ENCODE assay signal across 17 cellular contexts in genomic region chrX:110004970-110005369, GRCh38. TPM values are rescaled to one million over a fixed set of nuclear protein-coding genes. Genes with fewer than 3 reads are reported as not detected.
A peak's percentile ranks its signal among the peaks of the same experiment; 100 is the strongest.
DNase-seq lines count a peak whose midpoint lies in the region; ATAC-seq and TF ChIP-seq lines count a peak whose summit lies in the region.
"Had no signal": no experiment of that assay in that cellular context is flagged by ENCODE, and none has a peak within 500 bp of the region (broad histone marks: within the 10 kb centered on the region; RNA-seq: fewer than 3 reads in every experiment).

No MANE protein-coding gene starts in this region.

- H3K79me2 ChIP-seq in PC-3 (ENCODE audit: low read length): peaks cover 49% of the 10 kb centered on the region

- TF ChIP-seq POLR2A in upper lobe of left lung (IDR thresholded peaks at IDR 0.05): no peak
- TF ChIP-seq POLR2A in body of pancreas (IDR thresholded peaks at IDR 0.05): no peak

- H3K36me3 ChIP-seq in PC-3 (ENCODE audit: low read depth, low read length): no peaks in the 10 kb centered on the region
- no peaks in the 10 kb centered on the region for H3K36me3 ChIP-seq in muscle layer of duodenum (ENCODE audit: control insufficient read depth in 1 of 2, insufficient read depth in 2 of 2, low read length in 2 of 2)
- no peaks in the 10 kb centered on the region for H3K36me3 ChIP-seq in upper lobe of left lung
- no peaks in the 10 kb centered on the region for H3K36me3 ChIP-seq in body of pancreas (replicated peaks in 1 of 2; ENCODE audit: insufficient read depth in 1 of 2, low read depth in 2 of 2)
- H3K36me3 ChIP-seq: right lobe of liver had no signal

- TF ChIP-seq CTCF in PC-3 (conservative IDR thresholded peaks at IDR 0.05; ENCODE audit: low read depth, low read length) (no peak), upper lobe of left lung (IDR thresholded peaks at IDR 0.05) (no peak), body of pancreas (IDR thresholded peaks at IDR 0.05) (no peak)

- H3K9me2 ChIP-seq in PC-3 (replicated peaks; ENCODE audit: low read length): no peaks in the 10 kb centered on the region

- intact Hi-C loops in right cardiac atrium (cut with DNase I) (no loop called here), cardiac septum (cut with DNase I) (loop anchor here (5.0 to 10.0 kb wide), 3 partner anchors 93 to 290 kb away; no protein-coding TSS in a partner anchor), PC-3 (cut with micrococcal nuclease) (loop anchor here (1.0 to 10.0 kb wide), 4 partner anchors 22 to 410 kb away; no protein-coding TSS in a partner anchor), body of pancreas (cut with DNase I) (no loop called here)

- ATAC-seq in right cardiac atrium (no peak), PC-3 (no peak), upper lobe of left lung (ENCODE audit: low FRiP score in 2 of 2) (no peak), body of pancreas (no peak), HG02938 (IDR thresholded peaks at IDR 0.05; ENCODE audit: unreplicated experiment) (no peak)
- ATAC-seq: activated T-cell treated with anti-CD3 and anti-CD28 coated beads, Interleukin-2, amount 50 U/mL, for 4 hours; T-helper 17 cell had no signal

- WGBS in right cardiac atrium: 52% methylated on average over 1 of the region's 1 CpG
- 63 to 75% methylated on average over 1 of the region's 1 CpG for WGBS in upper lobe of left lung, 2 donors
- 27 to 33% methylated on average over 1 of the region's 1 CpG for WGBS in body of pancreas, 2 donors

- H3K4me1 ChIP-seq in right cardiac atrium (ENCODE audit: control insufficient read depth, insufficient read depth, low read length) (peaks cover 6% of the 10 kb centered on the region), PC-3 (ENCODE audit: insufficient read depth, low read length) (peaks cover 31% of the 10 kb centered on the region), muscle layer of duodenum (ENCODE audit: control insufficient read depth in 1 of 2, insufficient read depth in 2 of 2, low read length in 2 of 2) (peaks cover 6 to 13% of the 10 kb centered on the region in 2 donors), upper lobe of left lung (peaks cover 4 to 31% (median 9%) of the 10 kb centered on the region in 4 donors), body of pancreas (peaks cover 44% of the 10 kb centered on the region)

- CTCF ChIA-PET in PC-3 (lab: Charles Lee): interaction anchor here (1.7 kb wide), 1 partner anchor 21 kb away, joined by 5 read pairs; no protein-coding TSS in a partner anchor

- no peaks in the 10 kb centered on the region for H3F3A ChIP-seq in PC-3 (ENCODE audit: low read length, unreplicated experiment)

- no peaks in the 10 kb centered on the region for H3K9me3 ChIP-seq in right cardiac atrium (ENCODE audit: control insufficient read depth, low read length)
- H3K9me3 ChIP-seq in PC-3 (ENCODE audit: low read length): no peaks in the 10 kb centered on the region
- H3K9me3 ChIP-seq in muscle layer of duodenum (ENCODE audit: control insufficient read depth in 1 of 2, low read length in 2 of 2): no peaks in the 10 kb centered on the region
- peaks cover 0 to 5% (median 0%) of the 10 kb centered on the region in 4 donors for H3K9me3 ChIP-seq in upper lobe of left lung
- no peaks in the 10 kb centered on the region for H3K9me3 ChIP-seq in body of pancreas
- H3K9me3 ChIP-seq: right lobe of liver had no signal

- H3K9ac ChIP-seq in PC-3 (ENCODE audit: low read length): no peak overlapping the region

- H4K20me1 ChIP-seq in PC-3 (ENCODE audit: low read length): no peaks in the 10 kb centered on the region

- H2AFZ ChIP-seq in PC-3 (ENCODE audit: low read length): no peak overlapping the region

- no peak for TF ChIP-seq EP300 in upper lobe of left lung (IDR thresholded peaks at IDR 0.05)

- H3K4me3 ChIP-seq in right cardiac atrium (ENCODE audit: low read length) (peak overlapping the region; percentile 42), PC-3 (ENCODE audit: low read length) (peak overlapping the region; percentile 92; the same call in 1 of the 2 replicates), muscle layer of duodenum (ENCODE audit: low read depth in 1 of 2, low read length in 2 of 2) (peak overlapping the region; percentile 33 to 59), upper lobe of left lung (peak overlapping the region in 3 of 4 donors; percentile 60 to 76 (median 66)), body of pancreas (no peak overlapping the region)
- H3K4me3 ChIP-seq: right lobe of liver had no signal

- BruUV-seq in PC-3 (replicated peaks; lab: Mats Ljungman, UMichigan): no TSS peak

- H3K27ac ChIP-seq in right cardiac atrium (ENCODE audit: low read length) (no peak overlapping the region), PC-3 (ENCODE audit: low read length) (no peak overlapping the region), muscle layer of duodenum (ENCODE audit: low read length) (peak overlapping the region; percentile 16), upper lobe of left lung (peak overlapping the region in 1 of 4 donors; percentile 95), body of pancreas (no peak overlapping the region)
- H3K27ac ChIP-seq: right lobe of liver had no signal

- DNase-seq in right cardiac atrium (no peak), cardiac septum (ENCODE audit: low spot score) (no peak), PC-3 (no peak), upper lobe of left lung (no peak), body of pancreas (no peak), D341Med (ENCODE audit: low spot score) (no peak)
- DNase-seq: activated CD4-positive, alpha-beta T cell treated with anti-CD3 and anti-CD28 coated beads for 48 hours; activated T-cell treated with anti-CD3 and anti-CD28 coated beads, Interleukin-2, amount 50 U/mL, for 4 hours; H9; IMR-90; NCI-H1436 treated with DMSO at 0.1 percent for 48 hours; NCI-H524 treated with DMSO at 0.1 percent for 48 hours; stimulated activated naive CD4-positive, alpha-beta T cell; T-helper 17 cell had no signal

- POLR2A ChIA-PET in PC-3 (lab: Charles Lee; ENCODE audit: unreplicated experiment): no interaction called here

- peak overlapping the region; percentile 98 for H3K4me2 ChIP-seq in PC-3 (ENCODE audit: low read length)

- H3K27me3 ChIP-seq in right cardiac atrium (ENCODE audit: control insufficient read depth, insufficient read depth): no peaks in the 10 kb centered on the region
- H3K27me3 ChIP-seq in PC-3 (ENCODE audit: low read length): no peaks in the 10 kb centered on the region
- H3K27me3 ChIP-seq in muscle layer of duodenum (ENCODE audit: low read depth, low read length): no peaks in the 10 kb centered on the region
- H3K27me3 ChIP-seq in upper lobe of left lung: peaks cover 0 to 7% (median 0%) of the 10 kb centered on the region in 4 donors
- H3K27me3 ChIP-seq in body of pancreas: no peaks in the 10 kb centered on the region
- H3K27me3 ChIP-seq: right lobe of liver had no signal

RNA-seq across cellular contexts. Expression of gene TMEM164, which starts 2.1 kb away (rescaled TPM):
- total RNA-seq in right cardiac atrium (10 to 100 TPM; 29.7 to 37.5 (median 34.3) TPM), cardiac septum (39.9 TPM), PC-3 (2014; rRNA removed) (23.7 and 26.6 TPM in 2 replicates), upper lobe of left lung (100 to 1,000 TPM in 1 of 6 donors, 10 to 100 TPM in 5; 41.8 to 115 (median 61.8) TPM), body of pancreas (100 to 1,000 TPM in 1 of 2 donors, 10 to 100 TPM in 1; 16.1 to 334 TPM)
- polyA plus RNA-seq in right cardiac atrium: 17.6 TPM

Comparison
In these comparisons a context has a peak if more than half of its experiments do, and no peak if none do; other contexts are left out.
1. intact Hi-C loops: an anchor here in cardiac septum (5.0 to 10.0 kb wide) and PC-3 (1.0 to 10.0 kb wide); none called in right cardiac atrium and body of pancreas.
2. H3K4me3 ChIP-seq: peak in right cardiac atrium (single experiment), PC-3 (single experiment), muscle layer of duodenum (2 of 2) and upper lobe of left lung (3 of 4); none in body of pancreas (0 of 2).